17 cellular contexts compared by ENCODE assay signal in the genomic region with DNA sequence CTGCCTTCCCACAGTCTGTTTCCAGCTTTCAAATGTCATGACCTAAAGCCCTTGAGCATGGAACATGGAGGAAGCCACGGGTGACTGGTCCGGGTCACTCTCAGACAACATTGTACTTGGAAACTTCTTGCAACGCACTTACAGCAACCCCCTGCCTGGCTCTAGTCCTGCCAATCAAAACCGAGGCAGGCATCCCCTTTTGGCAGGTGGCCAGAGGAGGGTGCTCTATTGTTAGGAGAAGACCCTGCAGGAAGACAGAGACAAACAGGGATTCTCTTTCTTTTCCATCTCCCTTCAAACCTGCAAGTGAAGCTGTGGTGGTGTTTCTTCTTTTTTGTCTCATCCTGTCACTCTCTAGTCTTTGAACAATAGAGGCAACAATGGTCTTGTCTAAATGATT.
DNase-seq lines count a peak whose midpoint lies in the region; ATAC-seq and TF ChIP-seq lines count a peak whose summit lies in the region.
"Had no signal": no experiment of that assay in that cellular context is flagged by ENCODE, and none has a peak within 500 bp of the region (broad histone marks: within the 10 kb centered on the region; RNA-seq: fewer than 3 reads in every experiment).

No MANE protein-coding gene starts in this region.

- H3K27me3 ChIP-seq in DND-41 (ENCODE audit: insufficient read depth, low read length, poor library complexity) (no peaks in the 10 kb centered on the region), H9 (ENCODE audit: insufficient read depth, low read length) (no peaks in the 10 kb centered on the region), iPS DF 6.9 (ENCODE audit: control insufficient read depth, insufficient read depth, low read length) (no peaks in the 10 kb centered on the region)
- H3K27me3 ChIP-seq: foreskin keratinocyte, pancreas had no signal

- no peaks in the 10 kb centered on the region for H3K36me3 Mint-ChIP-seq in H9 (ENCODE audit: insufficient read depth in 1 of 3, low read depth in 3 of 3)
- H3K36me3 Mint-ChIP-seq: activated naive CD4-positive, alpha-beta T cell treated with anti-CD3 and anti-CD28 coated beads, Interleukin-2, amount 10 ng/mL, durations not matched to agents 7 days and 5 days had no signal

- no peak overlapping the region for H4K91ac ChIP-seq in H9 (ENCODE audit: insufficient read length, low read depth, low read length)

- H4K20me1 ChIP-seq in DND-41 (ENCODE audit: insufficient read depth, low read length) (no peaks in the 10 kb centered on the region), H9 (ENCODE audit: control insufficient read depth, insufficient read depth, insufficient read length) (no peaks in the 10 kb centered on the region), OCI-LY7 (ENCODE audit: insufficient read depth, low read length) (no peaks in the 10 kb centered on the region)

- no peak overlapping the region for H3T11ph ChIP-seq in H9 (ENCODE audit: low read length)

- H3K9me3 ChIP-seq in DND-41 (ENCODE audit: insufficient read depth, low read length, severe bottlenecking) = no peaks in the 10 kb centered on the region
- H3K9me3 ChIP-seq in H9 (ENCODE audit: control insufficient read depth, low read depth, low read length) = no peaks in the 10 kb centered on the region
- no peaks in the 10 kb centered on the region for H3K9me3 ChIP-seq in OCI-LY7 (ENCODE audit: low read length)
- H3K9me3 ChIP-seq in iPS DF 6.9 (ENCODE audit: control insufficient read depth, insufficient read depth, low read length) = no peaks in the 10 kb centered on the region
- H3K9me3 ChIP-seq: pancreas had no signal

- no peak overlapping the region for H3K9ac ChIP-seq in DND-41 (ENCODE audit: low read depth, low read length)
- no peak overlapping the region for H3K9ac ChIP-seq in H9 (ENCODE audit: extremely low read depth, insufficient read length, low read length)

- H3K79me2 ChIP-seq in DND-41 (ENCODE audit: insufficient read depth, low read length) (no peaks in the 10 kb centered on the region), H9 (ENCODE audit: insufficient read depth, low read length) (no peaks in the 10 kb centered on the region), OCI-LY7 (ENCODE audit: insufficient read depth, low read depth, low read length) (no peaks in the 10 kb centered on the region)

- DNase-seq in DND-41 = peak; percentile 14
- peak; percentile 70 for DNase-seq in H9
- DNase-seq in OCI-LY7 (ENCODE audit: low spot score) = peak; percentile 29
- peak; percentile 5 for DNase-seq in iPS DF 6.9 (ENCODE audit: low read depth, low spot score)
- DNase-seq in SW480 (ENCODE audit: low spot score) = no peak
- DNase-seq in effector CD4-positive, alpha-beta T cell = no peak
- DNase-seq: activated naive CD4-positive, alpha-beta T cell treated with anti-CD3 and anti-CD28 coated beads, Interleukin-2, amount 10 ng/mL, durations not matched to agents 7 days and 5 days; AML-193; foreskin keratinocyte; HCEC 1CT; Karpas-422; NCI-H510A treated with DMSO at 0.1 percent for 48 hours; stimulated activated CD4-positive, alpha-beta T cell treated with anti-CD3 and anti-CD28 coated beads, Interleukin-4, amount 100 ng/mL, for 24 hours; T-helper 9 cell had no signal

- TF ChIP-seq CTCF in DND-41 (IDR thresholded peaks at IDR 0.05; ENCODE audit: borderline replicate concordance, extremely low read depth, low read length, poor library complexity, severe bottlenecking) (peak; percentile 30), H9 (conservative IDR thresholded peaks at IDR 0.05) (peak; percentile 62), OCI-LY7 (conservative IDR thresholded peaks at IDR 0.05; ENCODE audit: low read length) (peak; percentile 51)

- H3K27ac Mint-ChIP-seq in H9 = no peak overlapping the region
- H3K27ac Mint-ChIP-seq: activated naive CD4-positive, alpha-beta T cell treated with anti-CD3 and anti-CD28 coated beads, Interleukin-2, amount 10 ng/mL, durations not matched to agents 7 days and 5 days had no signal

- no peak overlapping the region for H3K4me2 ChIP-seq in DND-41 (ENCODE audit: insufficient read depth, low read length)
- no peak overlapping the region for H3K4me2 ChIP-seq in H9 (ENCODE audit: insufficient read depth, insufficient read length, low read length)
- no peak overlapping the region for H3K4me2 ChIP-seq in OCI-LY7 (ENCODE audit: low read length)

- no peak overlapping the region for H2BK15ac ChIP-seq in H9 (ENCODE audit: low read depth, low read length)

- no peak overlapping the region for H3K23ac ChIP-seq in H9 (ENCODE audit: insufficient read length, low read depth, low read length)

- H2BK5ac ChIP-seq in H9 (ENCODE audit: insufficient read length, low read length) = no peak overlapping the region

- BruUV-seq in OCI-LY7 (replicated peaks; lab: Mats Ljungman, UMichigan) = no TSS peak

- no CpG with 5 or more reads among the region's 4 CpGs for WGBS in H9 (ENCODE audit: extremely low coverage, insufficient read length, low lambda C conversion rate)
- no CpG with 5 or more reads among the region's 4 CpGs for WGBS in iPS DF 6.9 (ENCODE audit: insufficient coverage, insufficient read length)

- POLR2A ChIA-PET in OCI-LY7 (lab: Charles Lee) = interaction anchor here (0.6 to 0.7 kb wide), 2 partner anchors 286 to 1076 kb away, joined by 4 to 6 read pairs; no protein-coding TSS in a partner anchor

- no peak overlapping the region for H3K56ac ChIP-seq in H9 (ENCODE audit: insufficient read length, low read depth, low read length)

- H3K14ac ChIP-seq in H9 (ENCODE audit: insufficient read depth, low read length) = no peak overlapping the region

- H2BK120ac ChIP-seq in H9 (ENCODE audit: low read depth, low read length, poor library complexity, severe bottlenecking) = no peak overlapping the region

- H3K36me3 ChIP-seq in DND-41 (ENCODE audit: insufficient read depth, low read length) (no peaks in the 10 kb centered on the region), OCI-LY7 (ENCODE audit: insufficient read depth, low read length) (no peaks in the 10 kb centered on the region), iPS DF 6.9 (ENCODE audit: control insufficient read depth, insufficient read depth, low read length) (no peaks in the 10 kb centered on the region)
- H3K36me3 ChIP-seq: pancreas had no signal

- H3K23me2 ChIP-seq in H9 (ENCODE audit: insufficient read length, low read depth, low read length, poor library complexity, severe bottlenecking) = no peaks in the 10 kb centered on the region

- H3K4me1 ChIP-seq in DND-41 (ENCODE audit: insufficient read depth, low read length) (no peaks in the 10 kb centered on the region), H9 (ENCODE audit: insufficient read depth, low read length) (no peaks in the 10 kb centered on the region), OCI-LY7 (ENCODE audit: insufficient read depth, low read length, poor library complexity, severe bottlenecking) (no peaks in the 10 kb centered on the region), iPS DF 6.9 (ENCODE audit: control insufficient read depth, insufficient read depth, low read length) (no peaks in the 10 kb centered on the region)
- H3K4me1 ChIP-seq: foreskin keratinocyte, pancreas had no signal

- peaks cover 12 to 18% of the 10 kb centered on the region in 2 experiments for H3K4me1 Mint-ChIP-seq in H9
- H3K4me1 Mint-ChIP-seq: activated naive CD4-positive, alpha-beta T cell treated with anti-CD3 and anti-CD28 coated beads, Interleukin-2, amount 10 ng/mL, durations not matched to agents 7 days and 5 days had no signal

- H3K27ac ChIP-seq in DND-41 (ENCODE audit: low read length) (no peak overlapping the region), H9 (ENCODE audit: insufficient read length, low read depth, low read length) (no peak overlapping the region), OCI-LY7 (ENCODE audit: low read depth, low read length, poor library complexity, severe bottlenecking) (no peak overlapping the region), iPS DF 6.9 (ENCODE audit: low read length) (no peak overlapping the region)
- H3K27ac ChIP-seq: foreskin keratinocyte, pancreas, SK-N-MC had no signal

- no peak overlapping the region for H3K4me3 ChIP-seq in DND-41 (ENCODE audit: low read depth in 1 of 2, low read length in 2 of 2)
- no peak overlapping the region for H3K4me3 ChIP-seq in OCI-LY7 (ENCODE audit: low read depth, low read length, poor library complexity, severe bottlenecking)
- H3K4me3 ChIP-seq in iPS DF 6.9 (ENCODE audit: low read length) = no peak overlapping the region
- H3K4me3 ChIP-seq: pancreas, SK-N-MC had no signal

- no peak overlapping the region for H4K8ac ChIP-seq in H9 (replicated peaks; ENCODE audit: insufficient read length, low read depth, low read length)

- H3K4me3 Mint-ChIP-seq in H9 = no peak overlapping the region
- H3K4me3 Mint-ChIP-seq: activated naive CD4-positive, alpha-beta T cell treated with anti-CD3 and anti-CD28 coated beads, Interleukin-2, amount 10 ng/mL, durations not matched to agents 7 days and 5 days had no signal

- no peak overlapping the region for H2BK12ac ChIP-seq in H9 (ENCODE audit: insufficient read length, low read depth, low read length)

- H3K27me3 Mint-ChIP-seq in H9 (ENCODE audit: low read depth) = no peaks in the 10 kb centered on the region

- no peak overlapping the region for H3K18ac ChIP-seq in H9 (ENCODE audit: insufficient read length, low read depth, low read length)

- no peaks in the 10 kb centered on the region for H3K79me1 ChIP-seq in H9 (ENCODE audit: insufficient read depth, low read depth, low read length, poor library complexity, severe bottlenecking)

- no peak overlapping the region for H4K5ac ChIP-seq in H9 (ENCODE audit: insufficient read length, low read depth, low read length)

- H3K9me3 Mint-ChIP-seq in H9 = no peaks in the 10 kb centered on the region
- H3K9me3 Mint-ChIP-seq: activated naive CD4-positive, alpha-beta T cell treated with anti-CD3 and anti-CD28 coated beads, Interleukin-2, amount 10 ng/mL, durations not matched to agents 7 days and 5 days had no signal

- H3K4ac ChIP-seq in H9 (ENCODE audit: low read depth, low read length) = no peak overlapping the region

- H3K9me2 ChIP-seq in OCI-LY7 (ENCODE audit: insufficient read depth, low read length) = no peaks in the 10 kb centered on the region

- CTCF ChIA-PET in OCI-LY7 (lab: Charles Lee; ENCODE audit: unreplicated experiment) = no interaction called here

- ATAC-seq in DND-41 (ENCODE audit: insufficient read depth, low read depth) (no peak), GM21717 (IDR thresholded peaks at IDR 0.05; ENCODE audit: unreplicated experiment) (no peak)
- ATAC-seq: foreskin keratinocyte, pancreas had no signal

- intact Hi-C loops in OCI-LY7 (cut with micrococcal nuclease; ENCODE audit: unreplicated experiment) = no loop called here

- no peak overlapping the region for H2AK5ac ChIP-seq in H9 (ENCODE audit: insufficient read length, low read length)

- H2AFZ ChIP-seq in DND-41 (ENCODE audit: low read depth, low read length) (no peak overlapping the region), H9 (ENCODE audit: low read length) (no peak overlapping the region), OCI-LY7 (ENCODE audit: low read length) (no peak overlapping the region)

- H2BK20ac ChIP-seq in H9 (ENCODE audit: low read depth, low read length, poor library complexity, severe bottlenecking) = no peak overlapping the region

Comparison
In these comparisons a context has a peak if more than half of its experiments do, and no peak if none do; other contexts are left out.
1. DNase-seq: peak in DND-41 (single experiment), H9 (single experiment), OCI-LY7 (single experiment) and iPS DF 6.9 (single experiment); none in SW480 (single experiment) and effector CD4-positive, alpha-beta T cell (single experiment).
2. Peak in every context shown above with its lines, with median percentiles within 50 percentile points of each other: CTCF ChIP-seq.